6 cellular contexts compared by ENCODE assay signal in the genomic region with DNA sequence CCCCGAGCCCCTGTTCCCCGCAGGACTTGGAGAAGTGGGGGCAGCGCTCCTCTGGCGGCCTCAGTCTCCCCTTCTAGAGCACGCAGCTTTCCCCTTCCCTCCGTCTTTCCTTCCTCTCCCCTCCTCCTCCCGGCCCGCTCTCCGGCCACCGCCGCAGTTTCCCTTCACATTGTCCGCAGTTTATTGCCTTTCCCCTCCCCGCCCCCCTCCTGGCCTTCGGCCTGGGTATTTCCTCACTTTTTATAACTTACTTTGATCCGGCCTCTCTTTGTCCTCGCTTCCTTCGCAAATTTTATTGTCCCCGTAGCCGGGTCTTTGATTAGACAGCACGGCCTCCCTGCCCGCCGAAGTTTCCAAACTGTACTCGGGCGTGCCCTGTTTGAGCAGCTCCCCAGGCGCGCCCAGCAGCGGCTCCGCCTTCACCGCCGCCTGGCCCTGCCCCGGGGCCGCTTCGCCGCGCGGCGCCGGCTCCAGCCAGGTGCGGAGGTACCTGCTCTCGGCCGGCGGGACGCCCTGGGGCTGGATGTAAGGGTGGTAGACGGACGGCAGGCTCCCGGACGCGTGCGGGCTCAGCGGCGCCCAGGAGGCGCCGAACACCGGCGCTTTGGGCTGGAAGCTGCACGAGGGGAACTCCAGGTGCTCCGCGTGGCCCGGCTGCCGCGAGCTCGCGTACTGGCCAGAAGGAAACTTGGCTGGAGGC. TPM values are rescaled to one million over a fixed set of nuclear protein-coding genes. Genes with fewer than 3 reads are reported as not detected.
DNase-seq lines count a peak whose midpoint lies in the region; ATAC-seq lines count a peak whose summit lies in the region.

No MANE protein-coding gene starts in this region.

- no peaks in the 10 kb centered on the region for H3K36me3 Mint-ChIP-seq in activated CD4-positive, alpha-beta T cell treated with anti-CD3 and anti-CD28 coated beads for 36 hours (ENCODE audit: low read depth)
- H3K36me3 Mint-ChIP-seq in activated naive CD8-positive, alpha-beta T cell treated with anti-CD3 and anti-CD28 coated beads for 36 hours = no peaks in the 10 kb centered on the region

- H3K27me3 ChIP-seq in muscle layer of duodenum (ENCODE audit: low read depth, low read length) = peaks cover 97% of the 10 kb centered on the region

- peaks cover 0 to 23% of the 10 kb centered on the region in 2 donors for H3K4me1 ChIP-seq in muscle layer of duodenum (ENCODE audit: control insufficient read depth in 1 of 2, insufficient read depth in 2 of 2, low read length in 2 of 2)

- H3K4me1 Mint-ChIP-seq in activated CD4-positive, alpha-beta T cell treated with anti-CD3 and anti-CD28 coated beads for 36 hours = peaks cover 10% of the 10 kb centered on the region
- peaks cover 8% of the 10 kb centered on the region for H3K4me1 Mint-ChIP-seq in activated naive CD8-positive, alpha-beta T cell treated with anti-CD3 and anti-CD28 coated beads for 36 hours

- ATAC-seq in activated CD4-positive, alpha-beta T cell treated with anti-CD3 and anti-CD28 coated beads for 36 hours = peak; percentile 73

- H3K9me3 Mint-ChIP-seq in activated CD4-positive, alpha-beta T cell treated with anti-CD3 and anti-CD28 coated beads for 36 hours (ENCODE audit: low read depth) = no peaks in the 10 kb centered on the region
- H3K9me3 Mint-ChIP-seq in activated naive CD8-positive, alpha-beta T cell treated with anti-CD3 and anti-CD28 coated beads for 36 hours = no peaks in the 10 kb centered on the region

- peak overlapping the region; percentile 30 to 39 for H3K4me3 ChIP-seq in muscle layer of duodenum (ENCODE audit: low read depth in 1 of 2, low read length in 2 of 2)

- intact Hi-C loops in activated CD4-positive, alpha-beta T cell treated with anti-CD3 and anti-CD28 coated beads for 36 hours (cut with DNase I, micrococcal nuclease) = loop anchor here in 1 of 2 experiments (1.0 kb wide), 1 partner anchor 14 kb away; a partner anchor contains a TSS

- peak overlapping the region; percentile 57 for H3K27ac Mint-ChIP-seq in activated CD4-positive, alpha-beta T cell treated with anti-CD3 and anti-CD28 coated beads for 36 hours
- peak overlapping the region; percentile 42 for H3K27ac Mint-ChIP-seq in activated naive CD8-positive, alpha-beta T cell treated with anti-CD3 and anti-CD28 coated beads for 36 hours

- POLR2A ChIA-PET in activated CD4-positive, alpha-beta T cell treated with anti-CD3 and anti-CD28 coated beads for 36 hours (lab: Charles Lee) = interaction anchor here (0.6 to 1.1 kb wide), 3 partner anchors 11 to 654 kb away, joined by 3 to 6 read pairs (median 3); no protein-coding TSS in a partner anchor

- DNase-seq in activated CD4-positive, alpha-beta T cell treated with anti-CD3 and anti-CD28 coated beads for 36 hours = peak; percentile 63
- no peak for DNase-seq in activated CD4-positive, alpha-beta T cell treated with anti-CD3 and anti-CD28 coated beads for 1 hour
- DNase-seq in activated naive CD8-positive, alpha-beta T cell treated with anti-CD3 and anti-CD28 coated beads for 36 hours = peak; percentile 61
- DNase-seq in effector CD4-positive, alpha-beta T cell = no peak
- no peak for DNase-seq in cerebellar cortex (ENCODE audit: low spot score)

- H3K9me3 ChIP-seq in muscle layer of duodenum (ENCODE audit: control insufficient read depth in 1 of 2, low read length in 2 of 2) = no peaks in the 10 kb centered on the region

- H3K27me3 Mint-ChIP-seq in activated CD4-positive, alpha-beta T cell treated with anti-CD3 and anti-CD28 coated beads for 36 hours = peaks cover 75% of the 10 kb centered on the region
- H3K27me3 Mint-ChIP-seq in activated naive CD8-positive, alpha-beta T cell treated with anti-CD3 and anti-CD28 coated beads for 36 hours = peaks cover 92% of the 10 kb centered on the region

- no peaks in the 10 kb centered on the region for H3K36me3 ChIP-seq in muscle layer of duodenum (ENCODE audit: control insufficient read depth in 1 of 2, insufficient read depth in 2 of 2, low read length in 2 of 2)

- H3K4me3 Mint-ChIP-seq in activated CD4-positive, alpha-beta T cell treated with anti-CD3 and anti-CD28 coated beads for 36 hours = peak overlapping the region; percentile 74
- peak overlapping the region; percentile 91 for H3K4me3 Mint-ChIP-seq in activated naive CD8-positive, alpha-beta T cell treated with anti-CD3 and anti-CD28 coated beads for 36 hours

- CTCF ChIA-PET in activated CD4-positive, alpha-beta T cell treated with anti-CD3 and anti-CD28 coated beads for 36 hours (lab: Charles Lee) = interaction anchor here (0.6 to 5.8 kb wide), 18 partner anchors 10 to 546 kb away, joined by 3 to 32 read pairs (median 4); a partner anchor contains a TSS

- no peak overlapping the region for H3K27ac ChIP-seq in muscle layer of duodenum (ENCODE audit: low read length)

RNA-seq across cellular contexts. Expression of a gene that starts 0.5 kb away (rescaled TPM):
- 1 to 10 TPM; 1.9 to 2.5 TPM for total RNA-seq in activated CD4-positive, alpha-beta T cell treated with anti-CD3 and anti-CD28 coated beads for 36 hours
- 1 to 10 TPM; 3.4 to 4.0 TPM for total RNA-seq in activated naive CD8-positive, alpha-beta T cell treated with anti-CD3 and anti-CD28 coated beads for 36 hours

RNA-seq across cellular contexts. Expression of a gene that starts 10.6 kb away (rescaled TPM):
- total RNA-seq in activated CD4-positive, alpha-beta T cell treated with anti-CD3 and anti-CD28 coated beads for 36 hours = not detected
- total RNA-seq in activated naive CD8-positive, alpha-beta T cell treated with anti-CD3 and anti-CD28 coated beads for 36 hours = not detected

RNA-seq across cellular contexts. Expression of a gene that starts 14.8 kb away (rescaled TPM):
- total RNA-seq in activated CD4-positive, alpha-beta T cell treated with anti-CD3 and anti-CD28 coated beads for 36 hours = under 1 TPM; 0.25 to 0.30 TPM
- total RNA-seq in activated naive CD8-positive, alpha-beta T cell treated with anti-CD3 and anti-CD28 coated beads for 36 hours = 1 to 10 TPM in 1 of 2 experiments, under 1 TPM in 1; 0.62 to 1.4 TPM

RNA-seq across cellular contexts. Expression of a gene that starts 20.9 kb away (rescaled TPM):
- not detected for total RNA-seq in activated CD4-positive, alpha-beta T cell treated with anti-CD3 and anti-CD28 coated beads for 36 hours
- not detected for total RNA-seq in activated naive CD8-positive, alpha-beta T cell treated with anti-CD3 and anti-CD28 coated beads for 36 hours

RNA-seq across cellular contexts. Expression of a gene that starts 32.1 kb away (rescaled TPM):
- total RNA-seq in activated CD4-positive, alpha-beta T cell treated with anti-CD3 and anti-CD28 coated beads for 36 hours = not detected
- total RNA-seq in activated naive CD8-positive, alpha-beta T cell treated with anti-CD3 and anti-CD28 coated beads for 36 hours = not detected

Comparison
In these comparisons a context has a peak if more than half of its experiments do, and no peak if none do; other contexts are left out.
1. DNase-seq: peak in activated CD4-positive, alpha-beta T cell treated with anti-CD3 and anti-CD28 coated beads for 36 hours (single experiment) and activated naive CD8-positive, alpha-beta T cell treated with anti-CD3 and anti-CD28 coated beads for 36 hours (single experiment); none in activated CD4-positive, alpha-beta T cell treated with anti-CD3 and anti-CD28 coated beads for 1 hour (single experiment), effector CD4-positive, alpha-beta T cell (single experiment) and cerebellar cortex (single experiment).